Comparison of ENCODE assay signal across 1 cellular context in the genomic region with DNA sequence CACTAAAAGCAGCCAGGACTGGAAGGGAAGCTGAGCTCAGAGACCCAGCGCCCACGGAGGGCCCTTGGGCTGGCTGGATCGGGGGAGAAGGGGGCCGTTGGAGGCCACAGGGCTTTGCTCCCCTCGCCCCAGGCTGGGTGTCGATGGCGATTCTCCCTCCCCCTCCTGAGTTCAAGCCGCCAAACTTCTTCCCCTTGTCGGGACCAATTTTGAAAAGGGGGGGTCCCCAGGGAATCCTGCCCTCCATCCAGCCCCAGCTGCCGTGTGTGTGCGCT.
TF ChIP-seq lines count a peak whose summit lies in the region.

No MANE protein-coding gene starts in this region.

TF ChIP-seq in K562, 482 proteins besides CTCF, POLR2A, EP300 and RAD21 (continued from another document and continues in another):
- TF ChIP-seq NR3C1 (CRISPR knock-in tag; IDR thresholded peaks at IDR 0.05) = no peak
- TF ChIP-seq MYC (IDR thresholded peaks at IDR 0.05; ENCODE audit: low read depth, low read length) = no peak
- no peak for TF ChIP-seq MYC (CRISPR knock-in tag; IDR thresholded peaks at IDR 0.05; ENCODE audit: borderline replicate concordance, low read depth)
- no peak for TF ChIP-seq NRF1 (conservative IDR thresholded peaks at IDR 0.05 in 1 of 2, IDR thresholded peaks at IDR 0.05 in 1 of 2)
- TF ChIP-seq, protein P1, sequence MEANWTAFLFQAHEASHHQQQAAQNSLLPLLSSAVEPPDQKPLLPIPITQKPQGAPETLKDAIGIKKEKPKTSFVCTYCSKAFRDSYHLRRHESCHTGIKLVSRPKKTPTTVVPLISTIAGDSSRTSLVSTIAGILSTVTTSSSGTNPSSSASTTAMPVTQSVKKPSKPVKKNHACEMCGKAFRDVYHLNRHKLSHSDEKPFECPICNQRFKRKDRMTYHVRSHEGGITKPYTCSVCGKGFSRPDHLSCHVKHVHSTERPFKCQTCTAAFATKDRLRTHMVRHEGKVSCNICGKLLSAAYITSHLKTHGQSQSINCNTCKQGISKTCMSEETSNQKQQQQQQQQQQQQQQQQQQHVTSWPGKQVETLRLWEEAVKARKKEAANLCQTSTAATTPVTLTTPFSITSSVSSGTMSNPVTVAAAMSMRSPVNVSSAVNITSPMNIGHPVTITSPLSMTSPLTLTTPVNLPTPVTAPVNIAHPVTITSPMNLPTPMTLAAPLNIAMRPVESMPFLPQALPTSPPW (CRISPR knock-in tag; IDR thresholded peaks at IDR 0.05) = no peak
- TF ChIP-seq BRD4 (IDR thresholded peaks at IDR 0.05) = no peak
- no peak for TF ChIP-seq TAF7 (tag; IDR thresholded peaks at IDR 0.05)
- 0 out of 2 replicates have a peak, but pooled peaks have one; percentile 5 for TF ChIP-seq SMARCA4 (IDR thresholded peaks at IDR 0.05)
- TF ChIP-seq SMAD4 (CRISPR knock-in tag; conservative IDR thresholded peaks at IDR 0.05) = 0 out of 2 replicates have a peak, but pooled peaks have one; percentile 13
- peak; percentile 65 for TF ChIP-seq RBFOX2 (IDR thresholded peaks at IDR 0.05; ENCODE audit: low read depth, low read length)
- TF ChIP-seq ZNF347 (CRISPR knock-in tag; IDR thresholded peaks at IDR 0.05; ENCODE audit: low read depth) = no peak
- TF ChIP-seq POLR2G (IDR thresholded peaks at IDR 0.05; ENCODE audit: low read depth, low read length) = peak; percentile 64
- TF ChIP-seq, protein P2, sequence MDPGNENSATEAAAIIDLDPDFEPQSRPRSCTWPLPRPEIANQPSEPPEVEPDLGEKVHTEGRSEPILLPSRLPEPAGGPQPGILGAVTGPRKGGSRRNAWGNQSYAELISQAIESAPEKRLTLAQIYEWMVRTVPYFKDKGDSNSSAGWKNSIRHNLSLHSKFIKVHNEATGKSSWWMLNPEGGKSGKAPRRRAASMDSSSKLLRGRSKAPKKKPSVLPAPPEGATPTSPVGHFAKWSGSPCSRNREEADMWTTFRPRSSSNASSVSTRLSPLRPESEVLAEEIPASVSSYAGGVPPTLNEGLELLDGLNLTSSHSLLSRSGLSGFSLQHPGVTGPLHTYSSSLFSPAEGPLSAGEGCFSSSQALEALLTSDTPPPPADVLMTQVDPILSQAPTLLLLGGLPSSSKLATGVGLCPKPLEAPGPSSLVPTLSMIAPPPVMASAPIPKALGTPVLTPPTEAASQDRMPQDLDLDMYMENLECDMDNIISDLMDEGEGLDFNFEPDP (CRISPR knock-in tag; IDR thresholded peaks at IDR 0.05) = no peak
- TF ChIP-seq TRIM28 (IDR thresholded peaks at IDR 0.05) = no peak
- TF ChIP-seq, protein P3, sequence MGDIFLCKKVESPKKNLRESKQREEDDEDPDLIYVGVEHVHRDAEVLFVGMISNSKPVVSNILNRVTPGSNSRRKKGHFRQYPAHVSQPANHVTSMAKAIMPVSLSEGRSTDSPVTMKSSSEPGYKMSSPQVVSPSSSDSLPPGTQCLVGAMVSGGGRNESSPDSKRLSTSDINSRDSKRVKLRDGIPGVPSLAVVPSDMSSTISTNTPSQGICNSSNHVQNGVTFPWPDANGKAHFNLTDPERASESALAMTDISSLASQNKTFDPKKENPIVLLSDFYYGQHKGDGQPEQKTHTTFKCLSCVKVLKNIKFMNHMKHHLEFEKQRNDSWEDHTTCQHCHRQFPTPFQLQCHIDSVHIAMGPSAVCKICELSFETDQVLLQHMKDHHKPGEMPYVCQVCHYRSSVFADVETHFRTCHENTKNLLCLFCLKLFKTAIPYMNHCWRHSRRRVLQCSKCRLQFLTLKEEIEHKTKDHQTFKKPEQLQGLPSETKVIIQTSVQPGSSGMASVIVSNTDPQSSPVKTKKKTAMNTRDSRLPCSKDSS (IDR thresholded peaks at IDR 0.05; ENCODE audit: low read depth, partially characterized antibody) = no peak
- TF ChIP-seq, protein P4, sequence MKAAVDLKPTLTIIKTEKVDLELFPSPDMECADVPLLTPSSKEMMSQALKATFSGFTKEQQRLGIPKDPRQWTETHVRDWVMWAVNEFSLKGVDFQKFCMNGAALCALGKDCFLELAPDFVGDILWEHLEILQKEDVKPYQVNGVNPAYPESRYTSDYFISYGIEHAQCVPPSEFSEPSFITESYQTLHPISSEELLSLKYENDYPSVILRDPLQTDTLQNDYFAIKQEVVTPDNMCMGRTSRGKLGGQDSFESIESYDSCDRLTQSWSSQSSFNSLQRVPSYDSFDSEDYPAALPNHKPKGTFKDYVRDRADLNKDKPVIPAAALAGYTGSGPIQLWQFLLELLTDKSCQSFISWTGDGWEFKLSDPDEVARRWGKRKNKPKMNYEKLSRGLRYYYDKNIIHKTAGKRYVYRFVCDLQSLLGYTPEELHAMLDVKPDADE (conservative IDR thresholded peaks at IDR 0.05; ENCODE audit: control insufficient read depth, low read depth, low read length) = 0 out of 2 replicates have a peak, but pooled peaks have one; percentile 32
- TF ChIP-seq MAZ (CRISPR knock-in tag; conservative IDR thresholded peaks at IDR 0.05 in 1 of 2, IDR thresholded peaks at IDR 0.05 in 1 of 2) = peak in 1 of 2 experiments; percentile 36; a peak in 1 of 4 replicates
- TF ChIP-seq DACH1 (IDR thresholded peaks at IDR 0.05; ENCODE audit: partially characterized antibody) = no peak
- TF ChIP-seq, protein P5, sequence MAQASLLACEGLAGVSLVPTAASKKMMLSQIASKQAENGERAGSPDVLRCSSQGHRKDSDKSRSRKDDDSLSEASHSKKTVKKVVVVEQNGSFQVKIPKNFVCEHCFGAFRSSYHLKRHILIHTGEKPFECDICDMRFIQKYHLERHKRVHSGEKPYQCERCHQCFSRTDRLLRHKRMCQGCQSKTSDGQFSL (CRISPR knock-in tag; IDR thresholded peaks at IDR 0.05) = no peak
- TF ChIP-seq, protein P5 (tag; IDR thresholded peaks at IDR 0.05) = peak in 1 of 2 experiments; percentile 48; a peak in 1 of 4 replicates
- TF ChIP-seq, protein P6, sequence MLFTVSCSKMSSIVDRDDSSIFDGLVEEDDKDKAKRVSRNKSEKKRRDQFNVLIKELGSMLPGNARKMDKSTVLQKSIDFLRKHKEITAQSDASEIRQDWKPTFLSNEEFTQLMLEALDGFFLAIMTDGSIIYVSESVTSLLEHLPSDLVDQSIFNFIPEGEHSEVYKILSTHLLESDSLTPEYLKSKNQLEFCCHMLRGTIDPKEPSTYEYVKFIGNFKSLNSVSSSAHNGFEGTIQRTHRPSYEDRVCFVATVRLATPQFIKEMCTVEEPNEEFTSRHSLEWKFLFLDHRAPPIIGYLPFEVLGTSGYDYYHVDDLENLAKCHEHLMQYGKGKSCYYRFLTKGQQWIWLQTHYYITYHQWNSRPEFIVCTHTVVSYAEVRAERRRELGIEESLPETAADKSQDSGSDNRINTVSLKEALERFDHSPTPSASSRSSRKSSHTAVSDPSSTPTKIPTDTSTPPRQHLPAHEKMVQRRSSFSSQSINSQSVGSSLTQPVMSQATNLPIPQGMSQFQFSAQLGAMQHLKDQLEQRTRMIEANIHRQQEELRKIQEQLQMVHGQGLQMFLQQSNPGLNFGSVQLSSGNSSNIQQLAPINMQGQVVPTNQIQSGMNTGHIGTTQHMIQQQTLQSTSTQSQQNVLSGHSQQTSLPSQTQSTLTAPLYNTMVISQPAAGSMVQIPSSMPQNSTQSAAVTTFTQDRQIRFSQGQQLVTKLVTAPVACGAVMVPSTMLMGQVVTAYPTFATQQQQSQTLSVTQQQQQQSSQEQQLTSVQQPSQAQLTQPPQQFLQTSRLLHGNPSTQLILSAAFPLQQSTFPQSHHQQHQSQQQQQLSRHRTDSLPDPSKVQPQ (CRISPR knock-in tag; IDR thresholded peaks at IDR 0.05; ENCODE audit: borderline replicate concordance) = no peak
- TF ChIP-seq, protein P7, sequence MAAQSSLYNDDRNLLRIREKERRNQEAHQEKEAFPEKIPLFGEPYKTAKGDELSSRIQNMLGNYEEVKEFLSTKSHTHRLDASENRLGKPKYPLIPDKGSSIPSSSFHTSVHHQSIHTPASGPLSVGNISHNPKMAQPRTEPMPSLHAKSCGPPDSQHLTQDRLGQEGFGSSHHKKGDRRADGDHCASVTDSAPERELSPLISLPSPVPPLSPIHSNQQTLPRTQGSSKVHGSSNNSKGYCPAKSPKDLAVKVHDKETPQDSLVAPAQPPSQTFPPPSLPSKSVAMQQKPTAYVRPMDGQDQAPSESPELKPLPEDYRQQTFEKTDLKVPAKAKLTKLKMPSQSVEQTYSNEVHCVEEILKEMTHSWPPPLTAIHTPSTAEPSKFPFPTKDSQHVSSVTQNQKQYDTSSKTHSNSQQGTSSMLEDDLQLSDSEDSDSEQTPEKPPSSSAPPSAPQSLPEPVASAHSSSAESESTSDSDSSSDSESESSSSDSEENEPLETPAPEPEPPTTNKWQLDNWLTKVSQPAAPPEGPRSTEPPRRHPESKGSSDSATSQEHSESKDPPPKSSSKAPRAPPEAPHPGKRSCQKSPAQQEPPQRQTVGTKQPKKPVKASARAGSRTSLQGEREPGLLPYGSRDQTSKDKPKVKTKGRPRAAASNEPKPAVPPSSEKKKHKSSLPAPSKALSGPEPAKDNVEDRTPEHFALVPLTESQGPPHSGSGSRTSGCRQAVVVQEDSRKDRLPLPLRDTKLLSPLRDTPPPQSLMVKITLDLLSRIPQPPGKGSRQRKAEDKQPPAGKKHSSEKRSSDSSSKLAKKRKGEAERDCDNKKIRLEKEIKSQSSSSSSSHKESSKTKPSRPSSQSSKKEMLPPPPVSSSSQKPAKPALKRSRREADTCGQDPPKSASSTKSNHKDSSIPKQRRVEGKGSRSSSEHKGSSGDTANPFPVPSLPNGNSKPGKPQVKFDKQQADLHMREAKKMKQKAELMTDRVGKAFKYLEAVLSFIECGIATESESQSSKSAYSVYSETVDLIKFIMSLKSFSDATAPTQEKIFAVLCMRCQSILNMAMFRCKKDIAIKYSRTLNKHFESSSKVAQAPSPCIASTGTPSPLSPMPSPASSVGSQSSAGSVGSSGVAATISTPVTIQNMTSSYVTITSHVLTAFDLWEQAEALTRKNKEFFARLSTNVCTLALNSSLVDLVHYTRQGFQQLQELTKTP (IDR thresholded peaks at IDR 0.05; ENCODE audit: low read depth in 1 of 2, partially characterized antibody in 2 of 2) = peak in 1 of 2 experiments; percentile 11
- TF ChIP-seq PHF8 (IDR thresholded peaks at IDR 0.05; ENCODE audit: borderline replicate concordance, low read length) = peak; percentile 60; the same call in 1 of the 2 replicates
- TF ChIP-seq ZNF24 (IDR thresholded peaks at IDR 0.05) = no peak
- peak; percentile 48 for TF ChIP-seq RBBP5 (IDR thresholded peaks at IDR 0.05; ENCODE audit: borderline replicate concordance, insufficient read depth, low read length, poor library complexity, severe bottlenecking)
- TF ChIP-seq SUPT5H (IDR thresholded peaks at IDR 0.05) = 0 out of 2 replicates have a peak, but pooled peaks have one; percentile 50
- TF ChIP-seq, protein P8, sequence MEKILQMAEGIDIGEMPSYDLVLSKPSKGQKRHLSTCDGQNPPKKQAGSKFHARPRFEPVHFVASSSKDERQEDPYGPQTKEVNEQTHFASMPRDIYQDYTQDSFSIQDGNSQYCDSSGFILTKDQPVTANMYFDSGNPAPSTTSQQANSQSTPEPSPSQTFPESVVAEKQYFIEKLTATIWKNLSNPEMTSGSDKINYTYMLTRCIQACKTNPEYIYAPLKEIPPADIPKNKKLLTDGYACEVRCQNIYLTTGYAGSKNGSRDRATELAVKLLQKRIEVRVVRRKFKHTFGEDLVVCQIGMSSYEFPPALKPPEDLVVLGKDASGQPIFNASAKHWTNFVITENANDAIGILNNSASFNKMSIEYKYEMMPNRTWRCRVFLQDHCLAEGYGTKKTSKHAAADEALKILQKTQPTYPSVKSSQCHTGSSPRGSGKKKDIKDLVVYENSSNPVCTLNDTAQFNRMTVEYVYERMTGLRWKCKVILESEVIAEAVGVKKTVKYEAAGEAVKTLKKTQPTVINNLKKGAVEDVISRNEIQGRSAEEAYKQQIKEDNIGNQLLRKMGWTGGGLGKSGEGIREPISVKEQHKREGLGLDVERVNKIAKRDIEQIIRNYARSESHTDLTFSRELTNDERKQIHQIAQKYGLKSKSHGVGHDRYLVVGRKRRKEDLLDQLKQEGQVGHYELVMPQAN (IDR thresholded peaks at IDR 0.05; ENCODE audit: borderline replicate concordance) = 0 out of 2 replicates have a peak, but pooled peaks have one; percentile 17
- TF ChIP-seq STAT5B (CRISPR knock-in tag; IDR thresholded peaks at IDR 0.05) = no peak
- TF ChIP-seq ZFX (CRISPR knock-in tag; IDR thresholded peaks at IDR 0.05) = peak; percentile 38; the same call in 1 of the 2 replicates
